ENCODE assay signal across 1 cellular context in the genomic region with DNA sequence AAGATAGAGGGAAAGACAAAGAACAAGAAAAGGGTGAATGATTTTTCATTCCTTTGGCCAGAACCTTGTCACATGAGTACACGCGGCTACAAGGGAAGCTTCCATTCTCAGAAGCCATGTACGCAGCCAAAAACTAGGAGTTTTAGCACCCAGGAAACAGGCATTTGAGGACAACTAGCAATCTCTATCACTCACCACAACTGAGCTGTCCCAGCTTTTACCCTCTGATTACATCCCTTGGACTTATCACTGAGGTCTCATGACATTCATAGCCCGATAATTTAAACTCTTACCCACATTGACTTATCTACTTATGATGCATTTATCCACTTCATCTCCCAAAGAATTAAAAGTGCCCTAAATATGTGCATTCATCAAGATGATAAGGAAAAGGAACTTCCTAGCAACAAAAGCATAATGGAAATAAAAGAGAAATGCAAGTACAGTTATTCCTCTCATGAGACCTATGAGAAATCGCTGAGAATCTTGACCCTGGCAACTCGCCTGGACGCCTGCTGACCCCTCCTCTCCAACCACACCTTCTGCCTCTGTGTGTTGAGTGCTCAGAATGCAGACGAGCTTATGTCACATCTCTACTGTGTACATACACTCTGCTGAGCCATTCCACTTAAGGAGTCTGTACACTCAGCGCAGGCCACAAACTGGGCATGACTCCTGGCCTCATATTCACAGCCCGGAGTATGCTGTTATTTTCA.
TF ChIP-seq lines count a peak whose summit lies in the region.

No MANE protein-coding gene starts in this region.

TF ChIP-seq in HepG2, 621 proteins besides CTCF, POLR2A, EP300 and RAD21:
- TF ChIP-seq PAF1 (CRISPR knock-in tag; IDR thresholded peaks at IDR 0.05): no peak
- TF ChIP-seq ZNF235 (CRISPR knock-in tag; IDR thresholded peaks at IDR 0.05; ENCODE audit: borderline replicate concordance): no peak
- no peak for TF ChIP-seq CBX1 (IDR thresholded peaks at IDR 0.05; ENCODE audit: low read depth)
- TF ChIP-seq, protein P1, sequence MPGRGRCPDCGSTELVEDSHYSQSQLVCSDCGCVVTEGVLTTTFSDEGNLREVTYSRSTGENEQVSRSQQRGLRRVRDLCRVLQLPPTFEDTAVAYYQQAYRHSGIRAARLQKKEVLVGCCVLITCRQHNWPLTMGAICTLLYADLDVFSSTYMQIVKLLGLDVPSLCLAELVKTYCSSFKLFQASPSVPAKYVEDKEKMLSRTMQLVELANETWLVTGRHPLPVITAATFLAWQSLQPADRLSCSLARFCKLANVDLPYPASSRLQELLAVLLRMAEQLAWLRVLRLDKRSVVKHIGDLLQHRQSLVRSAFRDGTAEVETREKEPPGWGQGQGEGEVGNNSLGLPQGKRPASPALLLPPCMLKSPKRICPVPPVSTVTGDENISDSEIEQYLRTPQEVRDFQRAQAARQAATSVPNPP (CRISPR knock-in tag; IDR thresholded peaks at IDR 0.05): no peak
- no peak for TF ChIP-seq ZNF10 (CRISPR knock-in tag; IDR thresholded peaks at IDR 0.05; ENCODE audit: borderline replicate concordance, low read depth)
- no peak for TF ChIP-seq ZNF101 (CRISPR knock-in tag; IDR thresholded peaks at IDR 0.05; ENCODE audit: borderline replicate concordance, low read depth)
- no peak for TF ChIP-seq MXD4 (CRISPR knock-in tag; IDR thresholded peaks at IDR 0.05)
- TF ChIP-seq ZNF672 (CRISPR knock-in tag; IDR thresholded peaks at IDR 0.05): no peak
- TF ChIP-seq, protein P2, sequence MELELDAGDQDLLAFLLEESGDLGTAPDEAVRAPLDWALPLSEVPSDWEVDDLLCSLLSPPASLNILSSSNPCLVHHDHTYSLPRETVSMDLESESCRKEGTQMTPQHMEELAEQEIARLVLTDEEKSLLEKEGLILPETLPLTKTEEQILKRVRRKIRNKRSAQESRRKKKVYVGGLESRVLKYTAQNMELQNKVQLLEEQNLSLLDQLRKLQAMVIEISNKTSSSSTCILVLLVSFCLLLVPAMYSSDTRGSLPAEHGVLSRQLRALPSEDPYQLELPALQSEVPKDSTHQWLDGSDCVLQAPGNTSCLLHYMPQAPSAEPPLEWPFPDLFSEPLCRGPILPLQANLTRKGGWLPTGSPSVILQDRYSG (CRISPR knock-in tag; IDR thresholded peaks at IDR 0.05): no peak
- TF ChIP-seq HNRNPLL (IDR thresholded peaks at IDR 0.05; ENCODE audit: low read depth, low read length, poor library complexity, severe bottlenecking): no peak
- no peak for TF ChIP-seq ZNF724P (CRISPR knock-in tag; IDR thresholded peaks at IDR 0.05; ENCODE audit: borderline replicate concordance)
- TF ChIP-seq LCORL (IDR thresholded peaks at IDR 0.05): no peak
- 0 out of 2 replicates have a peak, but pooled peaks have one; percentile 7 for TF ChIP-seq LCORL (CRISPR knock-in tag; IDR thresholded peaks at IDR 0.05)
- TF ChIP-seq SAP130 (CRISPR knock-in tag; IDR thresholded peaks at IDR 0.05; ENCODE audit: low read depth): peak; percentile 33; the same call in 1 of the 2 replicates
- TF ChIP-seq SKI (IDR thresholded peaks at IDR 0.05; ENCODE audit: partially characterized antibody): peak; percentile 14
- 0 out of 2 replicates have a peak, but pooled peaks have one; percentile 16 for TF ChIP-seq SALL1 (CRISPR knock-in tag; IDR thresholded peaks at IDR 0.05)
- TF ChIP-seq ZNF333 (CRISPR knock-in tag; IDR thresholded peaks at IDR 0.05; ENCODE audit: borderline replicate concordance): no peak
- TF ChIP-seq ZNF589 (CRISPR knock-in tag; conservative IDR thresholded peaks at IDR 0.05): no peak
- 0 out of 2 replicates have a peak, but pooled peaks have one; percentile 22 for TF ChIP-seq FOXA3 (CRISPR knock-in tag; IDR thresholded peaks at IDR 0.05)
- TF ChIP-seq FOXA1 (IDR thresholded peaks at IDR 0.05): no peak
- peak; percentile 60; the same call in 1 of the 2 replicates for TF ChIP-seq FOXA1 (CRISPR knock-in tag; IDR thresholded peaks at IDR 0.05)
- TF ChIP-seq RARA (CRISPR knock-in tag; IDR thresholded peaks at IDR 0.05): peak; percentile 50; the same call in 1 of the 2 replicates
- TF ChIP-seq, protein P3, sequence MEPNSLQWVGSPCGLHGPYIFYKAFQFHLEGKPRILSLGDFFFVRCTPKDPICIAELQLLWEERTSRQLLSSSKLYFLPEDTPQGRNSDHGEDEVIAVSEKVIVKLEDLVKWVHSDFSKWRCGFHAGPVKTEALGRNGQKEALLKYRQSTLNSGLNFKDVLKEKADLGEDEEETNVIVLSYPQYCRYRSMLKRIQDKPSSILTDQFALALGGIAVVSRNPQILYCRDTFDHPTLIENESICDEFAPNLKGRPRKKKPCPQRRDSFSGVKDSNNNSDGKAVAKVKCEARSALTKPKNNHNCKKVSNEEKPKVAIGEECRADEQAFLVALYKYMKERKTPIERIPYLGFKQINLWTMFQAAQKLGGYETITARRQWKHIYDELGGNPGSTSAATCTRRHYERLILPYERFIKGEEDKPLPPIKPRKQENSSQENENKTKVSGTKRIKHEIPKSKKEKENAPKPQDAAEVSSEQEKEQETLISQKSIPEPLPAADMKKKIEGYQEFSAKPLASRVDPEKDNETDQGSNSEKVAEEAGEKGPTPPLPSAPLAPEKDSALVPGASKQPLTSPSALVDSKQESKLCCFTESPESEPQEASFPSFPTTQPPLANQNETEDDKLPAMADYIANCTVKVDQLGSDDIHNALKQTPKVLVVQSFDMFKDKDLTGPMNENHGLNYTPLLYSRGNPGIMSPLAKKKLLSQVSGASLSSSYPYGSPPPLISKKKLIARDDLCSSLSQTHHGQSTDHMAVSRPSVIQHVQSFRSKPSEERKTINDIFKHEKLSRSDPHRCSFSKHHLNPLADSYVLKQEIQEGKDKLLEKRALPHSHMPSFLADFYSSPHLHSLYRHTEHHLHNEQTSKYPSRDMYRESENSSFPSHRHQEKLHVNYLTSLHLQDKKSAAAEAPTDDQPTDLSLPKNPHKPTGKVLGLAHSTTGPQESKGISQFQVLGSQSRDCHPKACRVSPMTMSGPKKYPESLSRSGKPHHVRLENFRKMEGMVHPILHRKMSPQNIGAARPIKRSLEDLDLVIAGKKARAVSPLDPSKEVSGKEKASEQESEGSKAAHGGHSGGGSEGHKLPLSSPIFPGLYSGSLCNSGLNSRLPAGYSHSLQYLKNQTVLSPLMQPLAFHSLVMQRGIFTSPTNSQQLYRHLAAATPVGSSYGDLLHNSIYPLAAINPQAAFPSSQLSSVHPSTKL (CRISPR knock-in tag; IDR thresholded peaks at IDR 0.05): peak; percentile 34; the same call in 1 of the 2 replicates
- TF ChIP-seq, protein P4, sequence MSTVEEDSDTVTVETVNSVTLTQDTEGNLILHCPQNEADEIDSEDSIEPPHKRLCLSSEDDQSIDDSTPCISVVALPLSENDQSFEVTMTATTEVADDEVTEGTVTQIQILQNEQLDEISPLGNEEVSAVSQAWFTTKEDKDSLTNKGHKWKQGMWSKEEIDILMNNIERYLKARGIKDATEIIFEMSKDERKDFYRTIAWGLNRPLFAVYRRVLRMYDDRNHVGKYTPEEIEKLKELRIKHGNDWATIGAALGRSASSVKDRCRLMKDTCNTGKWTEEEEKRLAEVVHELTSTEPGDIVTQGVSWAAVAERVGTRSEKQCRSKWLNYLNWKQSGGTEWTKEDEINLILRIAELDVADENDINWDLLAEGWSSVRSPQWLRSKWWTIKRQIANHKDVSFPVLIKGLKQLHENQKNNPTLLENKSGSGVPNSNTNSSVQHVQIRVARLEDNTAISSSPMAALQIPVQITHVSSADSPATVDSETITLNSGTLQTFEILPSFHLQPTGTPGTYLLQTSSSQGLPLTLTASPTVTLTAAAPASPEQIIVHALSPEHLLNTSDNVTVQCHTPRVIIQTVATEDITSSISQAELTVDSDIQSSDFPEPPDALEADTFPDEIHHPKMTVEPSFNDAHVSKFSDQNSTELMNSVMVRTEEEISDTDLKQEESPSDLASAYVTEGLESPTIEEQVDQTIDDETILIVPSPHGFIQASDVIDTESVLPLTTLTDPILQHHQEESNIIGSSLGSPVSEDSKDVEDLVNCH (CRISPR knock-in tag; IDR thresholded peaks at IDR 0.05): no peak
